In genomic region chr16:58462997-58463891, GRCh38 we compare ENCODE assay signal across 8 cellular contexts. TPM values are rescaled to one million over a fixed set of nuclear protein-coding genes. Genes with fewer than 3 reads are reported as not detected.
DNase-seq lines count a peak whose midpoint lies in the region; ATAC-seq lines count a peak whose summit lies in the region.

No MANE protein-coding gene starts in this region.

- POLR2A ChIA-PET in activated CD4-positive, alpha-beta T cell treated with anti-CD3 and anti-CD28 coated beads for 36 hours (lab: Charles Lee): no interaction called here
- POLR2A ChIA-PET in activated CD4-positive, alpha-beta T cell treated with anti-CD3 and anti-CD28 coated beads, Interleukin-2, amount 10 ng/mL, durations not matched to agents 7 days and 5 days (lab: Charles Lee): no interaction called here

- peak overlapping the region; percentile 69 for H3K4me3 ChIP-seq in iPS-18c (ENCODE audit: insufficient read depth, low read depth, low read length)
- H3K4me3 ChIP-seq in thymus (ENCODE audit: low read length): peak overlapping the region; percentile 43

- no peak for ATAC-seq in activated CD4-positive, alpha-beta T cell treated with anti-CD3 and anti-CD28 coated beads for 36 hours
- ATAC-seq in activated T-cell treated with anti-CD3 and anti-CD28 coated beads, Interleukin-2, amount 50 U/mL, for 72 hours (replicated peaks in 1 of 2): peak; percentile 36 to 41
- ATAC-seq in GM21390 (IDR thresholded peaks at IDR 0.05; ENCODE audit: unreplicated experiment): no peak

- 3% methylated on average over 106 of the region's 106 CpGs for WGBS in thymus

- no peak overlapping the region for H3K27ac ChIP-seq in thymus (ENCODE audit: low read depth)

- H3K27me3 ChIP-seq in thymus (ENCODE audit: control insufficient read depth, insufficient read depth): peaks cover 54% of the 10 kb centered on the region

- H3K36me3 Mint-ChIP-seq in activated CD4-positive, alpha-beta T cell treated with anti-CD3 and anti-CD28 coated beads for 36 hours (ENCODE audit: low read depth): no peaks in the 10 kb centered on the region
- H3K36me3 Mint-ChIP-seq in activated CD4-positive, alpha-beta T cell treated with anti-CD3 and anti-CD28 coated beads, Interleukin-2, amount 10 ng/mL, durations not matched to agents 7 days and 5 days (ENCODE audit: low read depth): no peaks in the 10 kb centered on the region
- no peaks in the 10 kb centered on the region for H3K36me3 Mint-ChIP-seq in activated T-cell treated with anti-CD3 and anti-CD28 coated beads, Interleukin-2, amount 50 U/mL, for 72 hours (ENCODE audit: insufficient read depth in 2 of 2)

- H3K27me3 Mint-ChIP-seq in activated CD4-positive, alpha-beta T cell treated with anti-CD3 and anti-CD28 coated beads for 36 hours: peaks cover 45% of the 10 kb centered on the region
- H3K27me3 Mint-ChIP-seq in activated CD4-positive, alpha-beta T cell treated with anti-CD3 and anti-CD28 coated beads, Interleukin-2, amount 10 ng/mL, durations not matched to agents 7 days and 5 days: peaks cover 53% of the 10 kb centered on the region
- peaks cover 53% of the 10 kb centered on the region for H3K27me3 Mint-ChIP-seq in activated T-cell treated with anti-CD3 and anti-CD28 coated beads, Interleukin-2, amount 50 U/mL, for 72 hours (ENCODE audit: low read depth)

- H3K9me3 Mint-ChIP-seq in activated CD4-positive, alpha-beta T cell treated with anti-CD3 and anti-CD28 coated beads for 36 hours (ENCODE audit: low read depth): no peaks in the 10 kb centered on the region
- no peaks in the 10 kb centered on the region for H3K9me3 Mint-ChIP-seq in activated CD4-positive, alpha-beta T cell treated with anti-CD3 and anti-CD28 coated beads, Interleukin-2, amount 10 ng/mL, durations not matched to agents 7 days and 5 days
- H3K9me3 Mint-ChIP-seq in activated T-cell treated with anti-CD3 and anti-CD28 coated beads, Interleukin-2, amount 50 U/mL, for 72 hours: no peaks in the 10 kb centered on the region

- CTCF ChIA-PET in activated CD4-positive, alpha-beta T cell treated with anti-CD3 and anti-CD28 coated beads for 36 hours (lab: Charles Lee): interaction anchor here (0.6 kb wide), 2 partner anchors 127 to 1149 kb away, joined by 3 to 4 read pairs; no protein-coding TSS in a partner anchor
- CTCF ChIA-PET in activated CD4-positive, alpha-beta T cell treated with anti-CD3 and anti-CD28 coated beads, Interleukin-2, amount 10 ng/mL, durations not matched to agents 7 days and 5 days (lab: Charles Lee): no interaction called here

- H3K4me1 Mint-ChIP-seq in activated CD4-positive, alpha-beta T cell treated with anti-CD3 and anti-CD28 coated beads for 36 hours: peaks cover 10% of the 10 kb centered on the region
- peaks cover 3% of the 10 kb centered on the region for H3K4me1 Mint-ChIP-seq in activated CD4-positive, alpha-beta T cell treated with anti-CD3 and anti-CD28 coated beads, Interleukin-2, amount 10 ng/mL, durations not matched to agents 7 days and 5 days
- H3K4me1 Mint-ChIP-seq in activated T-cell treated with anti-CD3 and anti-CD28 coated beads, Interleukin-2, amount 50 U/mL, for 72 hours (ENCODE audit: low read depth): peaks cover 20% of the 10 kb centered on the region

- peak; percentile 29 for DNase-seq in activated CD4-positive, alpha-beta T cell treated with anti-CD3 and anti-CD28 coated beads for 36 hours
- DNase-seq in activated CD4-positive, alpha-beta T cell treated with anti-CD3 and anti-CD28 coated beads, Interleukin-2, amount 10 ng/mL, durations not matched to agents 7 days and 5 days: no peak
- DNase-seq in activated T-cell treated with anti-CD3 and anti-CD28 coated beads, Interleukin-2, amount 50 U/mL, for 72 hours: peak; percentile 24 to 29
- no peak for DNase-seq in glomerular visceral epithelial cell (ENCODE audit: extremely low spot score)
- DNase-seq in central memory CD4-positive, alpha-beta T cell: no peak

- no peaks in the 10 kb centered on the region for H3K36me3 ChIP-seq in thymus (ENCODE audit: control insufficient read depth, insufficient read depth)

- H3K9me3 ChIP-seq in iPS-18c (ENCODE audit: control insufficient read depth, insufficient read depth, low read length): peaks cover 2% of the 10 kb centered on the region
- H3K9me3 ChIP-seq in thymus (ENCODE audit: control insufficient read depth): no peaks in the 10 kb centered on the region

- no peaks in the 10 kb centered on the region for H3K4me1 ChIP-seq in thymus (ENCODE audit: control insufficient read depth, insufficient read depth, low read length)

- intact Hi-C loops in activated CD4-positive, alpha-beta T cell treated with anti-CD3 and anti-CD28 coated beads for 36 hours (cut with DNase I, micrococcal nuclease): no loop called here

- no peak overlapping the region for H3K27ac Mint-ChIP-seq in activated CD4-positive, alpha-beta T cell treated with anti-CD3 and anti-CD28 coated beads for 36 hours
- no peak overlapping the region for H3K27ac Mint-ChIP-seq in activated CD4-positive, alpha-beta T cell treated with anti-CD3 and anti-CD28 coated beads, Interleukin-2, amount 10 ng/mL, durations not matched to agents 7 days and 5 days
- H3K27ac Mint-ChIP-seq in activated T-cell treated with anti-CD3 and anti-CD28 coated beads, Interleukin-2, amount 50 U/mL, for 72 hours: no peak overlapping the region

- H3K4me3 Mint-ChIP-seq in activated CD4-positive, alpha-beta T cell treated with anti-CD3 and anti-CD28 coated beads for 36 hours: no peak overlapping the region
- H3K4me3 Mint-ChIP-seq in activated CD4-positive, alpha-beta T cell treated with anti-CD3 and anti-CD28 coated beads, Interleukin-2, amount 10 ng/mL, durations not matched to agents 7 days and 5 days: no peak overlapping the region
- H3K4me3 Mint-ChIP-seq in activated T-cell treated with anti-CD3 and anti-CD28 coated beads, Interleukin-2, amount 50 U/mL, for 72 hours: peak overlapping the region; percentile 56 to 60

RNA-seq across cellular contexts. Expression of gene NDRG4, which starts 36.7 kb away (rescaled TPM):
- total RNA-seq in activated CD4-positive, alpha-beta T cell treated with anti-CD3 and anti-CD28 coated beads for 36 hours: 1 to 10 TPM; 6.9 to 7.2 TPM
- total RNA-seq in activated CD4-positive, alpha-beta T cell treated with anti-CD3 and anti-CD28 coated beads, Interleukin-2, amount 10 ng/mL, durations not matched to agents 7 days and 5 days: under 1 TPM; 0.69 to 0.97 TPM
- total RNA-seq in activated T-cell treated with anti-CD3 and anti-CD28 coated beads, Interleukin-2, amount 50 U/mL, for 72 hours: 1 to 10 TPM; 5.2 TPM
- polyA plus RNA-seq in thymus: 15.7 TPM

RNA-seq across cellular contexts. Expression of gene SETD6, which starts 52.1 kb away (rescaled TPM):
- 10 to 100 TPM; 13.8 to 15.1 TPM for total RNA-seq in activated CD4-positive, alpha-beta T cell treated with anti-CD3 and anti-CD28 coated beads for 36 hours
- total RNA-seq in activated CD4-positive, alpha-beta T cell treated with anti-CD3 and anti-CD28 coated beads, Interleukin-2, amount 10 ng/mL, durations not matched to agents 7 days and 5 days: 10 to 100 TPM; 14.7 to 15.3 TPM
- total RNA-seq in activated T-cell treated with anti-CD3 and anti-CD28 coated beads, Interleukin-2, amount 50 U/mL, for 72 hours: 10 to 100 TPM in 1 of 2 donors, 1 to 10 TPM in 1; 9.1 to 11.6 TPM
- 14.5 TPM for polyA plus RNA-seq in thymus

Comparison
In these comparisons a context has a peak if more than half of its experiments do, and no peak if none do; other contexts are left out.
1. DNase-seq: peak in activated CD4-positive, alpha-beta T cell treated with anti-CD3 and anti-CD28 coated beads for 36 hours (single experiment) and activated T-cell treated with anti-CD3 and anti-CD28 coated beads, Interleukin-2, amount 50 U/mL, for 72 hours (2 of 2); none in activated CD4-positive, alpha-beta T cell treated with anti-CD3 and anti-CD28 coated beads, Interleukin-2, amount 10 ng/mL, durations not matched to agents 7 days and 5 days (single experiment), glomerular visceral epithelial cell (single experiment) and central memory CD4-positive, alpha-beta T cell (single experiment).
2. ATAC-seq: peak in activated T-cell treated with anti-CD3 and anti-CD28 coated beads, Interleukin-2, amount 50 U/mL, for 72 hours (2 of 2); none in activated CD4-positive, alpha-beta T cell treated with anti-CD3 and anti-CD28 coated beads for 36 hours (single experiment) and GM21390 (single experiment).
3. H3K4me3 Mint-ChIP-seq: peak in activated T-cell treated with anti-CD3 and anti-CD28 coated beads, Interleukin-2, amount 50 U/mL, for 72 hours (2 of 2); none in activated CD4-positive, alpha-beta T cell treated with anti-CD3 and anti-CD28 coated beads for 36 hours (single experiment) and activated CD4-positive, alpha-beta T cell treated with anti-CD3 and anti-CD28 coated beads, Interleukin-2, amount 10 ng/mL, durations not matched to agents 7 days and 5 days (single experiment).